8 cellular contexts compared by ENCODE assay signal in genomic region chr19:459724-460511, GRCh38. TPM values are rescaled to one million over a fixed set of nuclear protein-coding genes. Genes with fewer than 3 reads are reported as not detected.
DNase-seq lines count a peak whose midpoint lies in the region; ATAC-seq and TF ChIP-seq lines count a peak whose summit lies in the region.

No MANE protein-coding gene starts in this region.

- intact Hi-C loops in activated B cell treated with CpG ODN at 0.5 μM for 24 hours (cut with micrococcal nuclease) = no loop called here
- intact Hi-C loops in mucosa of descending colon (cut with DNase I, micrococcal nuclease) = no loop called here

- POLR2A ChIA-PET in activated B cell treated with CpG ODN at 0.5 μM for 24 hours (lab: Charles Lee) = no interaction called here

- no peak overlapping the region for H3K27ac Mint-ChIP-seq in activated B cell treated with CpG ODN at 0.5 μM for 24 hours

- peak overlapping the region; percentile 50 to 51 for H3K4me3 ChIP-seq in esophagus (ENCODE audit: low read depth in 1 of 2, low read length in 2 of 2)
- H3K4me3 ChIP-seq in mucosa of descending colon = peak overlapping the region; percentile 3
- H3K4me3 ChIP-seq in thoracic aorta = peak overlapping the region; percentile 69

- H3K27me3 ChIP-seq in esophagus (ENCODE audit: control insufficient read depth in 1 of 2, insufficient read depth in 2 of 2, low read length in 2 of 2) (peaks cover 0 to 4% of the 10 kb centered on the region in 2 donors), thoracic aorta (replicated peaks; ENCODE audit: insufficient read depth) (peaks cover 6% of the 10 kb centered on the region)

- H3K36me3 ChIP-seq in esophagus (ENCODE audit: control insufficient read depth in 2 of 2, insufficient read depth in 2 of 2, low read length in 1 of 2) (no peaks in the 10 kb centered on the region), mucosa of descending colon (ENCODE audit: low read depth) (no peaks in the 10 kb centered on the region), thoracic aorta (no peaks in the 10 kb centered on the region)

- H3K27me3 Mint-ChIP-seq in activated B cell treated with CpG ODN at 0.5 μM for 24 hours = peaks cover 16% of the 10 kb centered on the region

- H3K9me3 Mint-ChIP-seq in activated B cell treated with CpG ODN at 0.5 μM for 24 hours = peaks cover 2% of the 10 kb centered on the region

- DNase-seq in C1 segment of cervical spinal cord (lab: John Stamatoyannopoulos, UW) (peak in 12 of 14 donors; percentile 9 to 77 (median 44)), NCI-H1092 (lab: John Stamatoyannopoulos, UW) (peak; percentile 48), activated B cell treated with CpG ODN at 0.5 μM for 24 hours (no peak), mucosa of descending colon (peak in 2 of 3 donors; percentile 57 to 77), thoracic aorta (ENCODE audit: low spot score) (no peak), HPDE6-E6E7 (ENCODE audit: extremely low spot score) (no peak)

- no peak for TF ChIP-seq CTCF in activated B cell treated with CpG ODN at 0.5 μM for 24 hours (IDR thresholded peaks at IDR 0.05)
- no peak for TF ChIP-seq CTCF in mucosa of descending colon (IDR thresholded peaks at IDR 0.05)
- no peak for TF ChIP-seq CTCF in thoracic aorta (IDR thresholded peaks at IDR 0.05)

- 2 to 3% methylated on average over 56 to 66 of the region's 66 CpGs for WGBS in esophagus, 2 donors

- H3K36me3 Mint-ChIP-seq in activated B cell treated with CpG ODN at 0.5 μM for 24 hours (ENCODE audit: low read depth) = no peaks in the 10 kb centered on the region

- ATAC-seq in activated B cell treated with CpG ODN at 0.5 μM for 24 hours (ENCODE audit: low read depth) (no peak), mucosa of descending colon (peak; percentile 70), thoracic aorta (ENCODE audit: insufficient number of reproducible peaks, low FRiP score, low read depth) (peak; percentile 12), HG02938 (IDR thresholded peaks at IDR 0.05; ENCODE audit: unreplicated experiment) (no peak)

- peak overlapping the region in 1 of 2 donors; percentile 17 for H3K27ac ChIP-seq in esophagus (ENCODE audit: low read depth in 2 of 2, low read length in 1 of 2)
- H3K27ac ChIP-seq in thoracic aorta = no peak overlapping the region

- H3K4me3 Mint-ChIP-seq in activated B cell treated with CpG ODN at 0.5 μM for 24 hours = peak overlapping the region; percentile 59

- H3K4me1 ChIP-seq in esophagus (ENCODE audit: control insufficient read depth in 2 of 2, insufficient read depth in 2 of 2, low read length in 1 of 2) = peaks cover 4% of the 10 kb centered on the region in 2 donors
- H3K4me1 ChIP-seq in mucosa of descending colon (ENCODE audit: low read depth) = peaks cover 15% of the 10 kb centered on the region
- peaks cover 0 to 5% of the 10 kb centered on the region in 2 donors for H3K4me1 ChIP-seq in thoracic aorta (ENCODE audit: control insufficient read depth in 1 of 2, low read depth in 2 of 2)

- peaks cover 5% of the 10 kb centered on the region for H3K4me1 Mint-ChIP-seq in activated B cell treated with CpG ODN at 0.5 μM for 24 hours

- H3K9me3 ChIP-seq in esophagus (ENCODE audit: control insufficient read depth in 2 of 2, insufficient read depth in 1 of 2, low read depth in 1 of 2, low read length in 1 of 2) (no peaks in the 10 kb centered on the region), mucosa of descending colon (no peaks in the 10 kb centered on the region), thoracic aorta (no peaks in the 10 kb centered on the region)

- CTCF ChIA-PET in activated B cell treated with CpG ODN at 0.5 μM for 24 hours (lab: Charles Lee) = no interaction called here

RNA-seq across cellular contexts. Expression of gene SHC2, which starts 0.9 kb away (rescaled TPM):
- total RNA-seq in activated B cell treated with CpG ODN at 0.5 μM for 24 hours = 0.24 TPM in 1 of 2 replicates, not detected in the other
- 1 to 10 TPM; 3.0 to 5.3 TPM for polyA plus RNA-seq in esophagus
- 10 to 100 TPM in 1 of 3 donors, 1 to 10 TPM in 2; 5.3 to 39.3 (median 6.0) TPM for total RNA-seq in mucosa of descending colon
- total RNA-seq in thoracic aorta = 10 to 100 TPM; 17.2 to 18.8 TPM

RNA-seq across cellular contexts. Expression of gene MADCAM1, which starts 36.4 kb away (rescaled TPM):
- total RNA-seq in activated B cell treated with CpG ODN at 0.5 μM for 24 hours (0.40 and 0.76 TPM in 2 replicates), mucosa of descending colon (1 to 10 TPM; 2.3 to 4.3 (median 4.1) TPM), thoracic aorta (under 1 TPM in 1 of 2 donors, not detected in 1; 0.92 TPM)
- polyA plus RNA-seq in esophagus = 1 to 10 TPM in 1 of 2 donors, under 1 TPM in 1; 0.57 to 2.0 TPM

RNA-seq across cellular contexts. Expression of gene TPGS1, which starts 47.4 kb away (rescaled TPM):
- 20.3 and 23.8 TPM in 2 replicates for total RNA-seq in activated B cell treated with CpG ODN at 0.5 μM for 24 hours
- 10 to 100 TPM; 13.9 to 16.8 TPM for polyA plus RNA-seq in esophagus
- 10 to 100 TPM; 15.5 to 20.6 (median 16.0) TPM for total RNA-seq in mucosa of descending colon
- total RNA-seq in thoracic aorta = 10 to 100 TPM; 34.1 to 94.1 TPM

RNA-seq across cellular contexts. Expression of gene C2CD4C, which starts 51.0 kb away (rescaled TPM):
- total RNA-seq in activated B cell treated with CpG ODN at 0.5 μM for 24 hours (not detected in 2 replicates), mucosa of descending colon (1 to 10 TPM in 1 of 3 donors, under 1 TPM in 2; 0.17 to 1.7 (median 0.65) TPM), thoracic aorta (1 to 10 TPM in 1 of 2 donors, under 1 TPM in 1; 0.54 to 1.6 TPM)
- under 1 TPM; 0.33 to 0.43 TPM for polyA plus RNA-seq in esophagus

Comparison
In these comparisons a context has a peak if more than half of its experiments do, and no peak if none do; other contexts are left out.
1. DNase-seq: peak in C1 segment of cervical spinal cord (12 of 14), NCI-H1092 (single experiment) and mucosa of descending colon (2 of 3); none in activated B cell treated with CpG ODN at 0.5 μM for 24 hours (single experiment), thoracic aorta (single experiment) and HPDE6-E6E7 (single experiment).
2. ATAC-seq: peak in mucosa of descending colon (single experiment) and thoracic aorta (single experiment); none in activated B cell treated with CpG ODN at 0.5 μM for 24 hours (single experiment) and HG02938 (single experiment).
3. H3K4me3 ChIP-seq: peak in every context shown above with its lines; median percentile 69 in thoracic aorta; 50 in esophagus; 3 in mucosa of descending colon.